ENCODE assay signal across 26 cellular contexts in the genomic region with DNA sequence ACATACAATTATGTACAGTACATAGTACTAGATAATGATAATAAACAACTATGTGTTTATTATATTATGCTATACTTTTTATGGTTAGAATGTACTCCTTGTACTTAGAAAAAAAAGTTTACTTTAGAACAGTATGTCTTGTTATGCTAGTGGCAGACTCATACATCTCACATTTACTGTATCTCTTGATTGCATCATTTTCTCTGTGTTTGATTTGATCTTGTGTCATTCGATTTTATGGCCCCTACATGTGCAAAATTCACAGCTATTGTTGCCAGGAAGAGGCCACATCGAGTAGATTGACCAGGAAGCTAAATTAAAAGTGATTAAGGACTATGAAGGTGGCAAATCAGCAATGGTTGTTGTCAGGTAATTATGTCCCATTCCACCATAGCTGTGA.
A peak's percentile ranks its signal among the peaks of the same experiment; 100 is the strongest.
DNase-seq lines count a peak whose midpoint lies in the region; FAIRE-seq and TF ChIP-seq lines count a peak whose summit lies in the region.
"Had no signal": no experiment of that assay in that cellular context is flagged by ENCODE, and none has a peak within 500 bp of the region (broad histone marks: within the 10 kb centered on the region; RNA-seq: fewer than 3 reads in every experiment).

No MANE protein-coding gene starts in this region.

- H3K4me2 ChIP-seq in trophoblast cell (ENCODE audit: low read length) = no peak overlapping the region

- peak overlapping the region; percentile 59 for H3K27ac Mint-ChIP-seq in activated naive CD4-positive, alpha-beta T cell treated with anti-CD3 and anti-CD28 coated beads for 36 hours
- H3K27ac Mint-ChIP-seq: activated naive CD4-positive, alpha-beta T cell treated with anti-CD3 and anti-CD28 coated beads, Interleukin-2, amount 50 U/mL, for 72 hours; dendritic cell treated with granulocyte-macrophage colony-stimulating factor and Interleukin-4, amounts not matched to agents 40 ng/mL and 50 ng/mL, for 4 days; IgD-negative memory B cell had no signal

- H2BK120ac ChIP-seq in trophoblast cell (ENCODE audit: insufficient read depth, low read length, poor library complexity) = peak overlapping the region; percentile 33

- peaks cover 0 to 7% of the 10 kb centered on the region in 2 experiments for H3K4me1 ChIP-seq in trophoblast cell (ENCODE audit: control insufficient read depth in 1 of 2, insufficient read depth in 2 of 2, low read length in 2 of 2)

- no peak overlapping the region for H3K14ac ChIP-seq in trophoblast cell (ENCODE audit: low read length)

- peak; percentile 93 for FAIRE-seq in HTR-8/SVneo (lab: Jason Lieb, UNC)
- FAIRE-seq: endothelial cell of umbilical vein, H1 had no signal

- no peaks in the 10 kb centered on the region for H3K27me3 ChIP-seq in trophoblast cell (ENCODE audit: insufficient read depth, low read length)
- H3K27me3 ChIP-seq: heart left ventricle had no signal

- peaks cover 3% of the 10 kb centered on the region for H3K9me3 Mint-ChIP-seq in activated naive CD4-positive, alpha-beta T cell treated with anti-CD3 and anti-CD28 coated beads for 36 hours
- H3K9me3 Mint-ChIP-seq: activated naive CD4-positive, alpha-beta T cell treated with anti-CD3 and anti-CD28 coated beads, Interleukin-2, amount 50 U/mL, for 72 hours had no signal

- H3K36me3 Mint-ChIP-seq in activated naive CD4-positive, alpha-beta T cell treated with anti-CD3 and anti-CD28 coated beads for 36 hours (ENCODE audit: low read depth) = peaks cover 48% of the 10 kb centered on the region

- peaks cover 5 to 21% of the 10 kb centered on the region in 2 experiments for H3K36me3 ChIP-seq in trophoblast cell (ENCODE audit: control insufficient read depth in 1 of 2, insufficient read depth in 2 of 2, low read length in 2 of 2)

- no peaks in the 10 kb centered on the region for H3K79me2 ChIP-seq in trophoblast cell (ENCODE audit: control insufficient read depth, insufficient read depth, low read length, poor library complexity)

- no peak overlapping the region for H2AFZ ChIP-seq in trophoblast cell (ENCODE audit: insufficient read depth, low read length, poor library complexity)

- H3K4me1 Mint-ChIP-seq in activated naive CD4-positive, alpha-beta T cell treated with anti-CD3 and anti-CD28 coated beads for 36 hours (ENCODE audit: low read depth) = peaks cover 5% of the 10 kb centered on the region
- H3K4me1 Mint-ChIP-seq: brain, CD14-positive monocyte had no signal

- WGBS in trophoblast cell (ENCODE audit: extremely low coverage, insufficient coverage, insufficient read length) = no CpG with 5 or more reads among the region's 2 CpGs

- no peak overlapping the region for H4K91ac ChIP-seq in trophoblast cell (ENCODE audit: low read depth, low read length)

- no peak overlapping the region for H4K12ac ChIP-seq in trophoblast cell (ENCODE audit: low read depth, low read length)

- H3K27me3 Mint-ChIP-seq in activated naive CD4-positive, alpha-beta T cell treated with anti-CD3 and anti-CD28 coated beads for 36 hours (ENCODE audit: low read depth) = no peaks in the 10 kb centered on the region
- H3K27me3 Mint-ChIP-seq: brain; dendritic cell treated with granulocyte-macrophage colony-stimulating factor and Interleukin-4, amounts not matched to agents 40 ng/mL and 50 ng/mL, for 4 days; IgD-negative memory B cell had no signal

- H3K9ac ChIP-seq in trophoblast cell (ENCODE audit: low read length) = no peak overlapping the region

- H2BK5ac ChIP-seq in trophoblast cell (ENCODE audit: low read depth, low read length, poor library complexity) = no peak overlapping the region

- DNase-seq in activated naive CD4-positive, alpha-beta T cell treated with anti-CD3 and anti-CD28 coated beads for 36 hours = no peak
- DNase-seq in activated naive CD4-positive, alpha-beta T cell treated with anti-CD3 and anti-CD28 coated beads, Interleukin-2, amount 50 U/mL, for 16 hours = no peak
- DNase-seq in HTR-8/SVneo (ENCODE audit: insufficient read length, low spot score) (no peak), choroid plexus epithelial cell (ENCODE audit: low read depth) (peak; percentile 52), trophoblast cell (no peak), NCI-H1105 (lab: John Stamatoyannopoulos, UW) (no peak), DMS 273 treated with DMSO at 0.1 percent for 48 hours (lab: John Stamatoyannopoulos, UW) (no peak)
- no peak for DNase-seq in activated CD8-positive, alpha-beta memory T cell treated with anti-CD3 and anti-CD28 coated beads, Interleukin-2, amount 50 U/mL, for 48 hours
- DNase-seq: activated CD4-positive, alpha-beta T cell treated with anti-CD3 and anti-CD28 coated beads for 4 hours; GF-D8; heart left ventricle; left ventricle myocardium superior; MM.1S; NCI-H1694; NCI-H748 treated with DMSO at 0.1 percent for 48 hours; SHP77; stimulated activated CD4-positive, alpha-beta T cell treated with anti-CD3 and anti-CD28 coated beads, Interleukin-12 subunit alpha, Interleukin-12 subunit beta, amount 100 ng/mL, for 4 hours; T-helper 1 cell had no signal

- no peak overlapping the region for H2BK12ac ChIP-seq in trophoblast cell (ENCODE audit: low read length)

- no peaks in the 10 kb centered on the region for H3K9me3 ChIP-seq in trophoblast cell (ENCODE audit: insufficient read depth, low read depth, low read length)

- H2AK5ac ChIP-seq in trophoblast cell (ENCODE audit: low read length) = no peak overlapping the region

- intact Hi-C loops in activated naive CD4-positive, alpha-beta T cell treated with anti-CD3 and anti-CD28 coated beads for 36 hours (cut with micrococcal nuclease) = no loop called here

- H3K4me3 ChIP-seq in choroid plexus epithelial cell (ENCODE audit: low read depth, low read length) (no peak overlapping the region), trophoblast cell (ENCODE audit: low read depth, low read length) (no peak overlapping the region)
- H3K4me3 ChIP-seq: heart left ventricle had no signal

- H3K18ac ChIP-seq in trophoblast cell (ENCODE audit: low read length) = no peak overlapping the region

- H3K27ac ChIP-seq in trophoblast cell (ENCODE audit: low read depth, low read length) = no peak overlapping the region
- H3K27ac ChIP-seq: heart left ventricle, HL-60 had no signal

- no peak overlapping the region for H3K4me3 Mint-ChIP-seq in activated naive CD4-positive, alpha-beta T cell treated with anti-CD3 and anti-CD28 coated beads for 36 hours
- H3K4me3 Mint-ChIP-seq: brain; CD14-positive monocyte; dendritic cell treated with granulocyte-macrophage colony-stimulating factor and Interleukin-4, amounts not matched to agents 40 ng/mL and 50 ng/mL, for 4 days; IgD-negative memory B cell had no signal

- no peak overlapping the region for H3K4ac ChIP-seq in trophoblast cell (ENCODE audit: low read depth, low read length)

- CTCF ChIA-PET in activated naive CD4-positive, alpha-beta T cell treated with anti-CD3 and anti-CD28 coated beads for 36 hours (lab: Charles Lee) = interaction anchor here (1.1 kb wide), 1 partner anchor 44 kb away, joined by 3 read pairs; no protein-coding TSS in a partner anchor

- no peaks in the 10 kb centered on the region for H3K79me1 ChIP-seq in trophoblast cell (ENCODE audit: low read length)

- H4K8ac ChIP-seq in trophoblast cell (ENCODE audit: low read depth, low read length) = no peak overlapping the region

- TF ChIP-seq CTCF in choroid plexus epithelial cell (conservative IDR thresholded peaks at IDR 0.05; ENCODE audit: low read depth, low read length) = no peak

- H3K23ac ChIP-seq in trophoblast cell (ENCODE audit: low read length) = no peak overlapping the region
